ENCODE assay signal across 8 cellular contexts in the genomic region with DNA sequence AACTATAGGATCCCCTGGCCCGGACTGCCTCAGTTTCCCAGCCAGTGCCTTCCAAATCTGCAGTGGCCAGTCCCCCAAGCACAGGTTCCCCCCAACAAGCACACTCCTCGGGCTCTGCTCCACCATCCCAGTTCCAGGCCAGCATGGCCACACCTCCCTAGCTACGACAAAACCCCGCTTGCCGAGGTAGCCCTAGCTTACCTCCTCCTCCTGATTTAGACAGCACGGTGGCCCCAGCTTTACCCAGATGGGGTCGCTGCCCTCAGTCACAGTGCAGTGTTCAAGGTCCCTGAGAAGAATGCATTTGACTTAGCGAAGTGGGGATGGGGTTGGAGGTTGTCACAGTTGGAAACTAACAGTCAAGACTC. TPM values are rescaled to one million over a fixed set of nuclear protein-coding genes. Genes with fewer than 3 reads are reported as not detected.
A peak's percentile ranks its signal among the peaks of the same experiment; 100 is the strongest.
DNase-seq lines count a peak whose midpoint lies in the region; ATAC-seq and TF ChIP-seq lines count a peak whose summit lies in the region.

No MANE protein-coding gene starts in this region.

- H2AFZ ChIP-seq in SK-N-SH (ENCODE audit: low read depth) = peak overlapping the region; percentile 61; the same call in 1 of the 2 replicates

- peaks cover 29% of the 10 kb centered on the region for H3K27me3 Mint-ChIP-seq in activated CD8-positive, alpha-beta T cell treated with anti-CD3 and anti-CD28 coated beads, Interleukin-2, amount 10 ng/mL, durations not matched to agents 7 days and 5 days (ENCODE audit: low read depth)
- peaks cover 21% of the 10 kb centered on the region for H3K27me3 Mint-ChIP-seq in stimulated activated naive CD8-positive, alpha-beta T cell treated with anti-CD3 and anti-CD28 coated beads, Interleukin-15, amount 100 ng/mL, for 72 hours

- no peak overlapping the region for H3K9ac ChIP-seq in SK-N-SH

- CTCF ChIA-PET in SK-N-SH (lab: Yijun Ruan, JAX) = interaction anchor here (1.0 to 2.2 kb wide), 14 partner anchors 9 to 344 kb away, joined by 3 to 17 read pairs (median 4); a partner anchor contains a TSS
- CTCF ChIA-PET in activated CD8-positive, alpha-beta T cell treated with anti-CD3 and anti-CD28 coated beads, Interleukin-2, amount 10 ng/mL, durations not matched to agents 7 days and 5 days (lab: Charles Lee) = interaction anchor here (0.7 to 3.4 kb wide), 7 partner anchors 9 to 230 kb away, joined by 3 to 29 read pairs (median 3); no protein-coding TSS in a partner anchor

- no peaks in the 10 kb centered on the region for H3K9me3 Mint-ChIP-seq in activated CD8-positive, alpha-beta T cell treated with anti-CD3 and anti-CD28 coated beads, Interleukin-2, amount 10 ng/mL, durations not matched to agents 7 days and 5 days (ENCODE audit: insufficient read depth)
- no peaks in the 10 kb centered on the region for H3K9me3 Mint-ChIP-seq in stimulated activated naive CD8-positive, alpha-beta T cell treated with anti-CD3 and anti-CD28 coated beads, Interleukin-15, amount 100 ng/mL, for 72 hours

- TF ChIP-seq CTCF in SK-N-SH (IDR thresholded peaks at IDR 0.05) (no peak), omental fat pad (IDR thresholded peaks at IDR 0.05) (no peak)

- peak overlapping the region; percentile 91 for H3K4me2 ChIP-seq in SK-N-SH

- no peaks in the 10 kb centered on the region for H4K20me1 ChIP-seq in SK-N-SH (ENCODE audit: insufficient read depth)

- H3K9me2 ChIP-seq in SK-N-SH = no peaks in the 10 kb centered on the region

- H3K27me3 ChIP-seq in SK-N-SH (ENCODE audit: insufficient read depth) = no peaks in the 10 kb centered on the region

- H3K36me3 ChIP-seq in SK-N-SH (replicated peaks in 1 of 2; ENCODE audit: control insufficient read depth in 1 of 2, insufficient read depth in 2 of 2, low read length in 1 of 2) = no peaks in the 10 kb centered on the region

- no peak for TF ChIP-seq RAD21 in SK-N-SH (IDR thresholded peaks at IDR 0.05; ENCODE audit: low read length)

- no peaks in the 10 kb centered on the region for H3K36me3 Mint-ChIP-seq in activated CD8-positive, alpha-beta T cell treated with anti-CD3 and anti-CD28 coated beads, Interleukin-2, amount 10 ng/mL, durations not matched to agents 7 days and 5 days (ENCODE audit: low read depth)

- H3K79me2 ChIP-seq in SK-N-SH (ENCODE audit: insufficient read depth) = 0 out of 2 replicates have a peak, but pooled peaks cover 4% of the 10 kb centered on the region

- H3K4me1 Mint-ChIP-seq in activated CD8-positive, alpha-beta T cell treated with anti-CD3 and anti-CD28 coated beads, Interleukin-2, amount 10 ng/mL, durations not matched to agents 7 days and 5 days (ENCODE audit: low read depth) = peaks cover 26% of the 10 kb centered on the region
- H3K4me1 Mint-ChIP-seq in stimulated activated naive CD8-positive, alpha-beta T cell treated with anti-CD3 and anti-CD28 coated beads, Interleukin-15, amount 100 ng/mL, for 72 hours = peaks cover 32% of the 10 kb centered on the region

- ATAC-seq in SK-N-SH treated with all-trans-retinoic acid at 6 μM for 48 hours = no peak
- no peak for ATAC-seq in activated CD8-positive, alpha-beta T cell treated with anti-CD3 and anti-CD28 coated beads, Interleukin-2, amount 10 ng/mL, durations not matched to agents 7 days and 5 days
- ATAC-seq in stimulated activated naive CD8-positive, alpha-beta T cell treated with anti-CD3 and anti-CD28 coated beads, Interleukin-15, amount 100 ng/mL, for 72 hours = no peak
- ATAC-seq in left lobe of liver = no peak
- ATAC-seq in omental fat pad (ENCODE audit: low FRiP score) = no peak

- no peak overlapping the region for H3K27ac ChIP-seq in SK-N-SH (ENCODE audit: low read depth in 2 of 2, low read length in 1 of 2)

- no peak for TF ChIP-seq EP300 in SK-N-SH (IDR thresholded peaks at IDR 0.05; ENCODE audit: borderline replicate concordance in 1 of 2, low read depth in 1 of 2, low read length in 1 of 2)

- POLR2A ChIA-PET in SK-N-SH (lab: Yijun Ruan, JAX) = interaction anchor here (0.7 to 1.9 kb wide), 5 partner anchors 14 to 227 kb away, joined by 3 to 7 read pairs (median 4); a partner anchor contains a TSS
- POLR2A ChIA-PET in activated CD8-positive, alpha-beta T cell treated with anti-CD3 and anti-CD28 coated beads, Interleukin-2, amount 10 ng/mL, durations not matched to agents 7 days and 5 days (lab: Charles Lee) = interaction anchor here (0.7 to 2.5 kb wide), 2 partner anchors 9 to 228 kb away, joined by 3 to 7 read pairs; a partner anchor contains a TSS

- H3F3A ChIP-seq in SK-N-SH (replicated peaks; ENCODE audit: insufficient read depth) = peaks cover 10% of the 10 kb centered on the region

- H3K4me1 ChIP-seq in SK-N-SH (ENCODE audit: control insufficient read depth in 1 of 2, insufficient read depth in 2 of 2, low read depth in 1 of 2, low read length in 1 of 2) = peaks cover 7 to 16% of the 10 kb centered on the region in 2 experiments; a peak in 3 of 4 replicates

- H3K9me3 ChIP-seq in SK-N-SH = no peaks in the 10 kb centered on the region
- H3K9me3 ChIP-seq in iPS-18c (ENCODE audit: control insufficient read depth, insufficient read depth, low read length) = no peaks in the 10 kb centered on the region

- no peak overlapping the region for H3K27ac Mint-ChIP-seq in activated CD8-positive, alpha-beta T cell treated with anti-CD3 and anti-CD28 coated beads, Interleukin-2, amount 10 ng/mL, durations not matched to agents 7 days and 5 days
- H3K27ac Mint-ChIP-seq in stimulated activated naive CD8-positive, alpha-beta T cell treated with anti-CD3 and anti-CD28 coated beads, Interleukin-15, amount 100 ng/mL, for 72 hours = no peak overlapping the region

- H3K4me3 Mint-ChIP-seq in activated CD8-positive, alpha-beta T cell treated with anti-CD3 and anti-CD28 coated beads, Interleukin-2, amount 10 ng/mL, durations not matched to agents 7 days and 5 days = peak overlapping the region; percentile 78
- peak overlapping the region; percentile 85 to 87 for H3K4me3 Mint-ChIP-seq in stimulated activated naive CD8-positive, alpha-beta T cell treated with anti-CD3 and anti-CD28 coated beads, Interleukin-15, amount 100 ng/mL, for 72 hours

- H3K4me3 ChIP-seq in SK-N-SH (ENCODE audit: low read depth in 2 of 2, low read length in 1 of 2) (peak overlapping the region; percentile 67 to 70), iPS-18c (ENCODE audit: insufficient read depth, low read depth, low read length) (peak overlapping the region; percentile 58)

- 35% methylated on average over 7 of the region's 8 CpGs for WGBS in SK-N-SH (ENCODE audit: low lambda C conversion rate)

- DNase-seq in SK-N-SH (no peak), left lobe of liver (ENCODE audit: low spot score) (no peak), DMS53 (lab: John Stamatoyannopoulos, UW) (no peak), omental fat pad (ENCODE audit: low spot score) (no peak)
- no peak for DNase-seq in activated CD8-positive, alpha-beta T cell treated with anti-CD3 and anti-CD28 coated beads, Interleukin-2, amount 10 ng/mL, durations not matched to agents 7 days and 5 days
- DNase-seq in stimulated activated naive CD8-positive, alpha-beta T cell treated with anti-CD3 and anti-CD28 coated beads, Interleukin-15, amount 100 ng/mL, for 72 hours = no peak

TF ChIP-seq in SK-N-SH, 30 proteins besides CTCF, POLR2A, EP300 and RAD21 (continues in another document):
- TF ChIP-seq, protein P1, sequence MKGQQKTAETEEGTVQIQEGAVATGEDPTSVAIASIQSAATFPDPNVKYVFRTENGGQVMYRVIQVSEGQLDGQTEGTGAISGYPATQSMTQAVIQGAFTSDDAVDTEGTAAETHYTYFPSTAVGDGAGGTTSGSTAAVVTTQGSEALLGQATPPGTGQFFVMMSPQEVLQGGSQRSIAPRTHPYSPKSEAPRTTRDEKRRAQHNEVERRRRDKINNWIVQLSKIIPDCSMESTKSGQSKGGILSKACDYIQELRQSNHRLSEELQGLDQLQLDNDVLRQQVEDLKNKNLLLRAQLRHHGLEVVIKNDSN (IDR thresholded peaks at IDR 0.05; ENCODE audit: borderline replicate concordance, low read depth) = no peak
- TF ChIP-seq CHD2 (IDR thresholded peaks at IDR 0.05; ENCODE audit: low read length, partially characterized antibody) (no peak), FOXM1 (IDR thresholded peaks at IDR 0.05; ENCODE audit: low read depth) (no peak), ELF1 (IDR thresholded peaks at IDR 0.05) (no peak)
- TF ChIP-seq, protein P2, sequence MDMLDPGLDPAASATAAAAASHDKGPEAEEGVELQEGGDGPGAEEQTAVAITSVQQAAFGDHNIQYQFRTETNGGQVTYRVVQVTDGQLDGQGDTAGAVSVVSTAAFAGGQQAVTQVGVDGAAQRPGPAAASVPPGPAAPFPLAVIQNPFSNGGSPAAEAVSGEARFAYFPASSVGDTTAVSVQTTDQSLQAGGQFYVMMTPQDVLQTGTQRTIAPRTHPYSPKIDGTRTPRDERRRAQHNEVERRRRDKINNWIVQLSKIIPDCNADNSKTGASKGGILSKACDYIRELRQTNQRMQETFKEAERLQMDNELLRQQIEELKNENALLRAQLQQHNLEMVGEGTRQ (IDR thresholded peaks at IDR 0.05; ENCODE audit: borderline replicate concordance, low read depth, low read length) = no peak

TF ChIP-seq in SK-N-SH treated with all-trans-retinoic acid at 6 μM for 48 hours, 23 proteins besides CTCF, POLR2A, EP300 and RAD21:
- TF ChIP-seq ESRRG (CRISPR knock-in tag; IDR thresholded peaks at IDR 0.05) = no peak

RNA-seq across cellular contexts. Expression of a gene that starts 40.8 kb away (rescaled TPM):
- polyA plus RNA-seq in SK-N-SH (2012; rRNA removed) = 9.1 and 10.4 TPM in 2 replicates
- 5.4 and 6.9 TPM in 2 replicates for polyA plus RNA-seq in SK-N-SH (2012; cell fraction: cytosol; rRNA removed)
- 29.0 and 36.8 TPM in 2 replicates for polyA plus RNA-seq in SK-N-SH (2012; cell fraction: nucleus; rRNA removed)
- 1 to 10 TPM; 1.3 to 1.9 TPM for total RNA-seq in activated CD8-positive, alpha-beta T cell treated with anti-CD3 and anti-CD28 coated beads, Interleukin-2, amount 10 ng/mL, durations not matched to agents 7 days and 5 days
- total RNA-seq in left lobe of liver (7.4 TPM), omental fat pad (10 to 100 TPM in 3 of 4 donors, 1 to 10 TPM in 1; 10.0 to 27.0 (median 15.7) TPM)
